Comparison of ENCODE assay signal across 19 cellular contexts in genomic region chr5:109403469-109403868, GRCh38.
"Had no signal": no experiment of that assay in that cellular context is flagged by ENCODE, and none has a peak within 500 bp of the region (broad histone marks: within the 10 kb centered on the region; RNA-seq: fewer than 3 reads in every experiment).

No MANE protein-coding gene starts in this region.

- FAIRE-seq: keratinocyte had no signal

- H3K27me3 Mint-ChIP-seq: activated CD4-positive, alpha-beta T cell treated with anti-CD3 and anti-CD28 coated beads, Interleukin-2, amount 10 ng/mL, durations not matched to agents 24 days and 14 days; activated naive CD4-positive, alpha-beta T cell treated with anti-CD3 and anti-CD28 coated beads, Interleukin-2, amount 10 ng/mL, durations not matched to agents 7 days and 5 days had no signal

- H3K27ac ChIP-seq: foreskin keratinocyte, lower lobe of right lung, spleen, tibial nerve, uterus had no signal

- H3K9me3 ChIP-seq: lower lobe of right lung, sigmoid colon, tibial nerve, uterus had no signal

- DNase-seq: activated CD4-positive, alpha-beta T cell treated with anti-CD3 and anti-CD28 coated beads, Interleukin-2, amount 10 ng/mL, durations not matched to agents 24 days and 14 days; activated naive CD4-positive, alpha-beta T cell treated with anti-CD3 and anti-CD28 coated beads, Interleukin-2, amount 10 ng/mL, durations not matched to agents 7 days and 5 days; caudate nucleus; foreskin keratinocyte; glutamatergic neuron; hippocampal formation; lower lobe of right lung; occipital lobe; posterior cingulate gyrus; sigmoid colon; spleen; stimulated activated CD4-positive, alpha-beta T cell treated with anti-CD3 and anti-CD28 coated beads, Interleukin-4, amount 100 ng/mL, for 4 hours; stimulated activated naive CD4-positive, alpha-beta T cell; uterus had no signal

- H3K4me3 Mint-ChIP-seq: activated CD4-positive, alpha-beta T cell treated with anti-CD3 and anti-CD28 coated beads, Interleukin-2, amount 10 ng/mL, durations not matched to agents 24 days and 14 days; activated naive CD4-positive, alpha-beta T cell treated with anti-CD3 and anti-CD28 coated beads, Interleukin-2, amount 10 ng/mL, durations not matched to agents 7 days and 5 days; T-helper 2 cell treated with Interferon-gamma antibody and Interleukin-4, amounts not matched to agents 5 μg/mL and 100 μg/mL, for 36 hours; WTC11 had no signal

- H3K27me3 ChIP-seq: foreskin keratinocyte, sigmoid colon, spleen, tibial nerve, uterus had no signal

- H3K36me3 ChIP-seq: lower lobe of right lung, sigmoid colon, uterus had no signal

- H3K9me3 Mint-ChIP-seq: activated CD4-positive, alpha-beta T cell treated with anti-CD3 and anti-CD28 coated beads, Interleukin-2, amount 10 ng/mL, durations not matched to agents 24 days and 14 days; activated T-helper 2 cell treated with anti-CD3 and anti-CD28 coated beads, Interferon-gamma antibody, Interleukin-2, Interleukin-4, amounts not matched to agents 10 μg/mL and 5 μg/mL and 100 μg/mL, durations not matched to agents 14 hours and 24 hours and 36 hours; T-helper 2 cell treated with Interferon-gamma antibody and Interleukin-4, amounts not matched to agents 5 μg/mL and 100 μg/mL, for 36 hours; WTC11 had no signal

- ATAC-seq: foreskin keratinocyte, lower lobe of right lung, WTC11 had no signal

- H3K4me3 ChIP-seq: lower lobe of right lung, sigmoid colon, spleen, tibial nerve, uterus had no signal

- H3K27ac Mint-ChIP-seq: activated CD4-positive, alpha-beta T cell treated with anti-CD3 and anti-CD28 coated beads, Interleukin-2, amount 10 ng/mL, durations not matched to agents 24 days and 14 days; activated naive CD4-positive, alpha-beta T cell treated with anti-CD3 and anti-CD28 coated beads, Interleukin-2, amount 10 ng/mL, durations not matched to agents 7 days and 5 days; activated T-helper 2 cell treated with anti-CD3 and anti-CD28 coated beads, Interferon-gamma antibody, Interleukin-2, Interleukin-4, amounts not matched to agents 10 μg/mL and 5 μg/mL and 100 μg/mL, durations not matched to agents 14 hours and 24 hours and 36 hours; T-helper 2 cell treated with Interferon-gamma antibody and Interleukin-4, amounts not matched to agents 5 μg/mL and 100 μg/mL, for 36 hours had no signal
